In genomic region chr9:123263227-123263626, GRCh38 we compare ENCODE assay signal across 20 cellular contexts. TPM values are rescaled to one million over a fixed set of nuclear protein-coding genes. Genes with fewer than 3 reads are reported as not detected.
DNase-seq lines count a peak whose midpoint lies in the region; ATAC-seq, FAIRE-seq and TF ChIP-seq lines count a peak whose summit lies in the region.
"Had no signal": no experiment of that assay in that cellular context is flagged by ENCODE, and none has a peak within 500 bp of the region (broad histone marks: within the 10 kb centered on the region; RNA-seq: fewer than 3 reads in every experiment).

No MANE protein-coding gene starts in this region.

- H3K4me3 Mint-ChIP-seq in memory B cell = no peak overlapping the region
- H3K4me3 Mint-ChIP-seq: H9 had no signal

- H3K9me3 Mint-ChIP-seq in memory B cell = no peaks in the 10 kb centered on the region
- H3K9me3 Mint-ChIP-seq: H9 had no signal

- H2AFZ ChIP-seq in HepG2 (ENCODE audit: low read length) (no peak overlapping the region), OCI-LY7 (ENCODE audit: low read length) (no peak overlapping the region)

- H3K9me3 ChIP-seq in HepG2 (ENCODE audit: low read length) (no peaks in the 10 kb centered on the region), right lobe of liver (no peaks in the 10 kb centered on the region), OCI-LY7 (ENCODE audit: low read length) (no peaks in the 10 kb centered on the region)
- H3K9me3 ChIP-seq: SJCRH30 had no signal

- no peak overlapping the region for H3K4me3 ChIP-seq in HepG2 (replicated peaks in 1 of 3; ENCODE audit: insufficient read depth in 1 of 3, low read depth in 2 of 3, low read length in 3 of 3)
- H3K4me3 ChIP-seq in right lobe of liver = no peak overlapping the region
- peak overlapping the region; percentile 14 for H3K4me3 ChIP-seq in OCI-LY7 (ENCODE audit: low read depth, low read length, poor library complexity, severe bottlenecking)
- H3K4me3 ChIP-seq: SJCRH30 had no signal

- H3K36me3 ChIP-seq in HepG2 (replicated peaks in 1 of 2; ENCODE audit: control insufficient read depth in 1 of 2, insufficient read depth in 2 of 2, low read length in 2 of 2) = no peaks in the 10 kb centered on the region
- no peaks in the 10 kb centered on the region for H3K36me3 ChIP-seq in right lobe of liver
- H3K36me3 ChIP-seq in OCI-LY7 (ENCODE audit: insufficient read depth, low read length) = peaks cover 15% of the 10 kb centered on the region
- H3K36me3 ChIP-seq: SJCRH30 had no signal

- peak overlapping the region; percentile 15 for H3K27ac Mint-ChIP-seq in memory B cell
- H3K27ac Mint-ChIP-seq: H9 had no signal

- H4K20me1 ChIP-seq in HepG2 (ENCODE audit: insufficient read depth, low read length) (0 out of 2 replicates have a peak, but pooled peaks cover 5% of the 10 kb centered on the region), OCI-LY7 (ENCODE audit: insufficient read depth, low read length) (peaks cover 55% of the 10 kb centered on the region)

- in situ Hi-C loops in HepG2 (cut with HindIII; ENCODE audit: extremely low pct_ligation_motif_present, low pct_unique_long_range_greater_than_20kb) = no loop called here

- H3K9ac ChIP-seq in HepG2 (ENCODE audit: insufficient read depth, low read depth, low read length) = no peak overlapping the region

- H3K27ac ChIP-seq in HepG2 (ENCODE audit: extremely low read length, insufficient read depth, low read length) = no peak overlapping the region
- no peak overlapping the region for H3K27ac ChIP-seq in right lobe of liver
- H3K27ac ChIP-seq in OCI-LY7 (ENCODE audit: low read depth, low read length, poor library complexity, severe bottlenecking) = no peak overlapping the region
- H3K27ac ChIP-seq: HL-60, SJCRH30 had no signal

- TF ChIP-seq CTCF in HepG2 (CRISPR knock-in tag; IDR thresholded peaks at IDR 0.05) = no peak
- TF ChIP-seq CTCF in right lobe of liver (IDR thresholded peaks at IDR 0.05) = no peak
- no peak for TF ChIP-seq CTCF in OCI-LY7 (conservative IDR thresholded peaks at IDR 0.05; ENCODE audit: low read length)

- H3K4me1 Mint-ChIP-seq in memory B cell = peaks cover 68% of the 10 kb centered on the region

- 82% methylated on average over 3 of the region's 3 CpGs for WGBS in HepG2 (ENCODE audit: low lambda C conversion rate)
- 96% methylated on average over 3 of the region's 3 CpGs for WGBS in right lobe of liver (ENCODE audit: insufficient coverage, low coverage, low lambda C conversion rate, missing lambda C conversion rate)

- no peak for FAIRE-seq in HepG2 (lab: Jason Lieb, UNC)
- FAIRE-seq: RCC 7860 had no signal

- TF ChIP-seq EP300 in HepG2 (IDR thresholded peaks at IDR 0.05; ENCODE audit: low read depth in 2 of 2, low read length in 2 of 2) (no peak), HepG2 (CRISPR knock-in tag; IDR thresholded peaks at IDR 0.05; ENCODE audit: borderline replicate concordance) (no peak)

- H3K79me2 ChIP-seq in HepG2 (ENCODE audit: insufficient read depth, low read length) (peaks cover 70% of the 10 kb centered on the region), OCI-LY7 (ENCODE audit: insufficient read depth, low read depth, low read length) (peaks cover 93% of the 10 kb centered on the region)

- DNase-seq in HepG2 (ENCODE audit: low spot score) (no peak), right lobe of liver (no peak), OCI-LY7 (ENCODE audit: low spot score) (no peak), memory B cell (ENCODE audit: low spot score in 2 of 2) (no peak), NCI-H128 (lab: John Stamatoyannopoulos, UW; ENCODE audit: unreplicated experiment) (no peak), NCI-H1092 (lab: John Stamatoyannopoulos, UW) (no peak), NCI-H2227 treated with DMSO at 0.1 percent for 48 hours (lab: John Stamatoyannopoulos, UW) (no peak)
- DNase-seq: 8988T; H9; KG1; MV-4-11; NCI-H1417 treated with DMSO at 0.1 percent for 48 hours; NCI-H187; NCI-H446 treated with DMSO at 0.1 percent for 48 hours; NK-92 treated with Interleukin-12 subunit alpha and Interleukin-12 subunit beta, amount 100 ng/mL, for 24 hours; OCI-M1; SJCRH30; T-helper 1 cell had no signal

- no peak overlapping the region for H3K4me2 ChIP-seq in HepG2 (ENCODE audit: low read depth, low read length)
- H3K4me2 ChIP-seq in OCI-LY7 (ENCODE audit: low read length) = peak overlapping the region; percentile 36

- H3K4me1 ChIP-seq in HepG2 (ENCODE audit: insufficient read depth, low read length) (peaks cover 55% of the 10 kb centered on the region), right lobe of liver (no peaks in the 10 kb centered on the region), OCI-LY7 (ENCODE audit: insufficient read depth, low read length, poor library complexity, severe bottlenecking) (peaks cover 75% of the 10 kb centered on the region)
- H3K4me1 ChIP-seq: SJCRH30 had no signal

- ATAC-seq in HepG2 (no peak), right lobe of liver (no peak), memory B cell (ENCODE audit: low read depth) (no peak)

- peaks cover 8% of the 10 kb centered on the region for H3K36me3 Mint-ChIP-seq in memory B cell

- CTCF ChIA-PET in HepG2 (lab: Yijun Ruan, JAX; ENCODE audit: low intra/inter-chr PET ratio, low total read pairs) (no interaction called here), OCI-LY7 (lab: Charles Lee; ENCODE audit: unreplicated experiment) (interaction anchor here (1.5 kb wide), 1 partner anchor 15 kb away, joined by 3 read pairs; no protein-coding TSS in a partner anchor)

- H3K27me3 ChIP-seq in HepG2 (ENCODE audit: control insufficient read depth in 1 of 2, insufficient read depth in 2 of 2, low read length in 2 of 2) (no peaks in the 10 kb centered on the region), right lobe of liver (no peaks in the 10 kb centered on the region)
- H3K27me3 ChIP-seq: SJCRH30 had no signal

- intact Hi-C loops in HepG2 (cut with micrococcal nuclease; ENCODE audit: unreplicated experiment) (loop anchor here (10.0 kb wide), 1 partner anchor 62 kb away; no protein-coding TSS in a partner anchor), right lobe of liver (cut with DNase I) (no loop called here), OCI-LY7 (cut with micrococcal nuclease; ENCODE audit: unreplicated experiment) (no loop called here)

- POLR2A ChIA-PET in HepG2 (lab: Yijun Ruan, JAX) (interaction anchor here (0.9 kb wide), 1 partner anchor 351 kb away, joined by 4 read pairs; no protein-coding TSS in a partner anchor), OCI-LY7 (lab: Charles Lee) (interaction anchor here (0.7 to 4.2 kb wide), 10 partner anchors 11 to 1299 kb away, joined by 3 to 31 read pairs (median 4); no protein-coding TSS in a partner anchor)

- BruUV-seq in HepG2 (replicated peaks; lab: Mats Ljungman, UMichigan) (no TSS peak), OCI-LY7 (replicated peaks; lab: Mats Ljungman, UMichigan) (no TSS peak)

- no peak for TF ChIP-seq RAD21 in HepG2 (CRISPR knock-in tag; IDR thresholded peaks at IDR 0.05)

- H3K9me2 ChIP-seq in OCI-LY7 (ENCODE audit: insufficient read depth, low read length) = no peaks in the 10 kb centered on the region

- no peaks in the 10 kb centered on the region for H3K27me3 Mint-ChIP-seq in memory B cell

- TF ChIP-seq POLR2A in HepG2 (IDR thresholded peaks at IDR 0.05; ENCODE audit: insufficient read depth in 1 of 2, low read depth in 2 of 2, low read length in 2 of 2) (no peak), right lobe of liver (IDR thresholded peaks at IDR 0.05) (no peak)

TF ChIP-seq in HepG2, 621 proteins besides CTCF, POLR2A, EP300 and RAD21 (continues in another document):
- no peak for TF ChIP-seq KMT2B (CRISPR knock-in tag; IDR thresholded peaks at IDR 0.05)
- TF ChIP-seq, protein P1, sequence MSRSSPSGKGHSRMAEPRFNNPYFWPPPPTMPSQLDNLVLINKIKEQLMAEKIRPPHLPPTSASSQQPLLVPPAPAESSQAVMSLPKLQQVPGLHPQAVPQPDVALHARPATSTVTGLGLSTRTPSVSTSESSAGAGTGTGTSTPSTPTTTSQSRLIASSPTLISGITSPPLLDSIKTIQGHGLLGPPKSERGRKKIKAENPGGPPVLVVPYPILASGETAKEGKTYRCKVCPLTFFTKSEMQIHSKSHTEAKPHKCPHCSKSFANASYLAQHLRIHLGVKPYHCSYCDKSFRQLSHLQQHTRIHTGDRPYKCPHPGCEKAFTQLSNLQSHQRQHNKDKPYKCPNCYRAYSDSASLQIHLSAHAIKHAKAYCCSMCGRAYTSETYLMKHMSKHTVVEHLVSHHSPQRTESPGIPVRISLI (CRISPR knock-in tag; IDR thresholded peaks at IDR 0.05; ENCODE audit: borderline replicate concordance) = peak; percentile 27; the same call in 1 of the 2 replicates

RNA-seq across cellular contexts. Expression of gene STRBP, which starts 5.2 kb away (rescaled TPM):
- total RNA-seq in HepG2 (2016; rRNA removed; fragmentation: Illumina TruSeq; extraction: Trizol) (38.5 and 46.1 TPM in 2 replicates), right lobe of liver (10 to 100 TPM in 1 of 6 experiments, 1 to 10 TPM in 5; 5.3 to 10.2 (median 8.3) TPM), OCI-LY7 (2022) (179 and 184 TPM in 2 replicates)
- total RNA-seq in HepG2 (2016; cell fraction: cytosol; rRNA removed; fragmentation: Illumina TruSeq; extraction: Trizol; ENCODE audit: low read depth) = 27.5 and 31.8 TPM in 2 replicates
- total RNA-seq in HepG2 (2016; cell fraction: insoluble cytoplasmic fraction; rRNA removed; fragmentation: Illumina TruSeq; extraction: Trizol) = 37.6 and 46.6 TPM in 2 replicates
- 52.4 and 62.5 TPM in 2 replicates for total RNA-seq in HepG2 (2016; cell fraction: membrane; rRNA removed; fragmentation: Illumina TruSeq; extraction: Trizol)
- total RNA-seq in HepG2 (2016; cell fraction: nucleus; rRNA removed; fragmentation: Illumina TruSeq; extraction: Trizol) = 36.3 and 39.1 TPM in 2 replicates
- 12.4 and 14.5 TPM in 2 replicates for polyA plus RNA-seq in HepG2 (2011; rRNA removed)
- polyA plus RNA-seq in HepG2 (2011; cell fraction: cytosol; rRNA removed) = 6.8 and 8.8 TPM in 2 replicates
- polyA plus RNA-seq in HepG2 (2011; cell fraction: nucleus; rRNA removed) = 5.9 and 6.5 TPM in 2 replicates
- 19.9 and 21.4 TPM in 2 replicates for polyA plus RNA-seq in HepG2 (2012)
- 22.1 and 23.5 TPM in 2 replicates for polyA plus RNA-seq in HepG2 (2016; cell fraction: cytosol; fragmentation: Illumina TruSeq; extraction: Trizol; ENCODE audit: low read depth)
- polyA plus RNA-seq in HepG2 (2016; cell fraction: insoluble cytoplasmic fraction; fragmentation: Illumina TruSeq; extraction: Trizol; ENCODE audit: low read depth) = 42.0 and 44.1 TPM in 2 replicates
- 36.4 and 38.7 TPM in 2 replicates for polyA plus RNA-seq in HepG2 (2016; cell fraction: membrane; fragmentation: Illumina TruSeq; extraction: Trizol; ENCODE audit: low read depth)
- 28.7 and 36.9 TPM in 2 replicates for polyA plus RNA-seq in HepG2 (2016; cell fraction: nucleus; fragmentation: Illumina TruSeq; extraction: Trizol; ENCODE audit: insufficient read depth, low read depth)
- 17.6 and 26.8 TPM in 2 replicates for polyA minus RNA-seq in HepG2 (2011; rRNA and poly(A)+ RNA removed; ENCODE audit: low replicate concordance)
- 11.6 and 11.7 TPM in 2 replicates for polyA minus RNA-seq in HepG2 (2011; cell fraction: cytosol; rRNA and poly(A)+ RNA removed)
- 30.8 and 31.4 TPM in 2 replicates for polyA minus RNA-seq in HepG2 (2011; cell fraction: nucleus; rRNA and poly(A)+ RNA removed)
- total RNA-seq in OCI-LY7 (2014; rRNA removed; shearing (Covaris generic)) = 82.8 and 96.0 TPM in 2 replicates
